11 cellular contexts compared by ENCODE assay signal in genomic region chr2:122949523-122949922, GRCh38.
"Had no signal": no experiment of that assay in that cellular context is flagged by ENCODE, and none has a peak within 500 bp of the region (broad histone marks: within the 10 kb centered on the region; RNA-seq: fewer than 3 reads in every experiment).

No MANE protein-coding gene starts in this region.

- H3K9me3 ChIP-seq: HAP-1 had no signal

- H3K36me3 ChIP-seq: HAP-1 had no signal

- H3K4me1 ChIP-seq: HAP-1 had no signal

- FAIRE-seq: H1, H54 had no signal

- ATAC-seq: GM23338, HCT116 had no signal

- H3K9ac ChIP-seq: GM23248 had no signal

- H2AFZ ChIP-seq: GM23248, GM23338 had no signal

- H3K4me2 ChIP-seq: GM23338 had no signal

- DNase-seq: GM23248, GOT3, H7, H9, HCEC 1CT, HFFc6 had no signal

- H3K27ac ChIP-seq: GM23248 had no signal

- H3K4me3 ChIP-seq: GM23248, GM23338, HAP-1 had no signal
